8 cellular contexts compared by ENCODE assay signal in genomic region chr17:68458260-68459029, GRCh38. TPM values are rescaled to one million over a fixed set of nuclear protein-coding genes. Genes with fewer than 3 reads are reported as not detected.
DNase-seq lines count a peak whose midpoint lies in the region; ATAC-seq and TF ChIP-seq lines count a peak whose summit lies in the region.

No MANE protein-coding gene starts in this region.

- H3K27ac ChIP-seq in cardiac muscle cell (peak overlapping the region; percentile 66), right lobe of liver (peak overlapping the region; percentile 53 to 84 (median 70)), upper lobe of left lung (peak overlapping the region; percentile 72 to 89 (median 83))

- TF ChIP-seq POLR2A in right lobe of liver (IDR thresholded peaks at IDR 0.05): no peak
- no peak for TF ChIP-seq POLR2A in upper lobe of left lung (IDR thresholded peaks at IDR 0.05)

- ATAC-seq in Right ventricle myocardium inferior (no peak), right lobe of liver (no peak), upper lobe of left lung (ENCODE audit: low FRiP score in 2 of 2) (no peak), HG03565 (IDR thresholded peaks at IDR 0.05; ENCODE audit: unreplicated experiment) (no peak)

- DNase-seq in cardiac muscle cell (ENCODE audit: low read depth in 1 of 2, low spot score in 1 of 2): no peak
- DNase-seq in Right ventricle myocardium inferior (ENCODE audit: missing footprints): no peak
- no peak for DNase-seq in adipocyte (ENCODE audit: low read depth)
- no peak for DNase-seq in right lobe of liver
- DNase-seq in upper lobe of left lung: no peak
- DNase-seq in NCI-H187 treated with DMSO at 0.1 percent for 48 hours (lab: John Stamatoyannopoulos, UW): no peak
- DNase-seq in cerebellum (ENCODE audit: low spot score): no peak

- H3K9ac ChIP-seq in adipocyte (ENCODE audit: low read length): peak overlapping the region; percentile 79

- intact Hi-C loops in Right ventricle myocardium inferior (cut with DNase I) (loop anchor here (5.0 to 10.0 kb wide), 3 partner anchors 36 to 354 kb away; no protein-coding TSS in a partner anchor), right lobe of liver (cut with DNase I) (no loop called here)

- peak overlapping the region; percentile 31 for H3K4me3 ChIP-seq in cardiac muscle cell
- H3K4me3 ChIP-seq in adipocyte (ENCODE audit: low read length): peak overlapping the region; percentile 81
- H3K4me3 ChIP-seq in right lobe of liver: peak overlapping the region; percentile 41 to 60 (median 42)
- peak overlapping the region in 3 of 4 donors; percentile 71 to 92 (median 75) for H3K4me3 ChIP-seq in upper lobe of left lung

- H3K4me1 ChIP-seq in cardiac muscle cell (ENCODE audit: low read depth) (peaks cover 31% of the 10 kb centered on the region), adipocyte (ENCODE audit: control insufficient read depth, insufficient read depth, low read length) (peaks cover 54% of the 10 kb centered on the region), right lobe of liver (peaks cover 0 to 29% (median 2%) of the 10 kb centered on the region in 4 donors), upper lobe of left lung (peaks cover 39 to 56% (median 49%) of the 10 kb centered on the region in 4 donors)

- H3K9me3 ChIP-seq in cardiac muscle cell (ENCODE audit: low read depth) (no peaks in the 10 kb centered on the region), adipocyte (ENCODE audit: control insufficient read depth, low read length) (no peaks in the 10 kb centered on the region), right lobe of liver (no peaks in the 10 kb centered on the region), upper lobe of left lung (no peaks in the 10 kb centered on the region)

- TF ChIP-seq CTCF in cardiac muscle cell (IDR thresholded peaks at IDR 0.05; ENCODE audit: low read depth, low read length): no peak
- TF ChIP-seq CTCF in right lobe of liver (IDR thresholded peaks at IDR 0.05): no peak
- TF ChIP-seq CTCF in upper lobe of left lung (IDR thresholded peaks at IDR 0.05): no peak

- TF ChIP-seq EP300 in upper lobe of left lung (IDR thresholded peaks at IDR 0.05): no peak

- no peaks in the 10 kb centered on the region for H3K27me3 ChIP-seq in cardiac muscle cell
- no peaks in the 10 kb centered on the region for H3K27me3 ChIP-seq in adipocyte (replicated peaks; ENCODE audit: control insufficient read depth, insufficient read depth, low read length)
- no peaks in the 10 kb centered on the region for H3K27me3 ChIP-seq in right lobe of liver
- H3K27me3 ChIP-seq in upper lobe of left lung: no peaks in the 10 kb centered on the region

- 21% methylated on average over 12 of the region's 12 CpGs for WGBS in right lobe of liver (ENCODE audit: insufficient coverage, low coverage, low lambda C conversion rate, missing lambda C conversion rate)
- 49 to 54% methylated on average over 12 of the region's 12 CpGs for WGBS in upper lobe of left lung, 2 donors

- no peaks in the 10 kb centered on the region for H3K36me3 ChIP-seq in cardiac muscle cell
- H3K36me3 ChIP-seq in adipocyte (ENCODE audit: control insufficient read depth, insufficient read depth, low read length, severe bottlenecking): no peaks in the 10 kb centered on the region
- no peaks in the 10 kb centered on the region for H3K36me3 ChIP-seq in right lobe of liver
- no peaks in the 10 kb centered on the region for H3K36me3 ChIP-seq in upper lobe of left lung

RNA-seq across cellular contexts. Expression of gene WIPI1, which starts 1.1 kb away (rescaled TPM):
- 39.8 and 76.7 TPM in 2 replicates for total RNA-seq in cardiac muscle cell
- 57.5 and 72.5 TPM in 2 replicates for polyA plus RNA-seq in cardiac muscle cell
- 62.8 TPM for total RNA-seq in Right ventricle myocardium inferior
- 10 to 100 TPM; 18.0 to 23.8 (median 19.9) TPM for total RNA-seq in right lobe of liver
- total RNA-seq in upper lobe of left lung: 100 to 1,000 TPM in 1 of 6 donors, 10 to 100 TPM in 5; 34.7 to 151 (median 44.4) TPM
- 18.8 TPM for total RNA-seq in cerebellum

RNA-seq across cellular contexts. Expression of gene PRKAR1A, which starts 53.8 kb away (rescaled TPM):
- total RNA-seq in cardiac muscle cell: 458 and 473 TPM in 2 replicates
- 301 and 323 TPM in 2 replicates for polyA plus RNA-seq in cardiac muscle cell
- 584 TPM for total RNA-seq in Right ventricle myocardium inferior
- 100 to 1,000 TPM; 109 to 172 (median 136) TPM for total RNA-seq in right lobe of liver
- 100 to 1,000 TPM; 161 to 490 (median 396) TPM for total RNA-seq in upper lobe of left lung
- total RNA-seq in cerebellum: 244 TPM

Comparison
In these comparisons a context has a peak if more than half of its experiments do, and no peak if none do; other contexts are left out.
1. H3K4me3 ChIP-seq: peak in every context shown above with its lines; median percentile 81 in adipocyte; 75 in upper lobe of left lung; 42 in right lobe of liver; 31 in cardiac muscle cell.